24 cellular contexts compared by ENCODE assay signal in the genomic region with DNA sequence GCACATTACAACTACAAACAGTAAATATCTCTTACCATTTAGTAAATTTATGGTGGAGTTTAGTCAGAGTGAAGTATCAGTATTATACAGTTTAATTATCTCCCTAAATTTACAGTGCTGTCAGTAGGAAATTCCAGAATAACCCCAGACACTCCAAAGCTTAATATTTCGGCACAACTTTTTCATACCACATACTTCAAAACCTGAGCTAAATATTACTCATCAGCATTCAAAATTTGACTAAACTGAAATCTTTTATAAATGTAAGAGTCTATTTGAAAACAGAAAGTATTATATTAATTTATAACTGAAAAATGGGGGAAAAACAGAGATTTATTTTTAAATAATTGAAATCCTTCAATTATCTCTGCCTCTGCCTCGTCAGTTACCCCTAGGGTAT.
DNase-seq lines count a peak whose midpoint lies in the region; ATAC-seq, FAIRE-seq and TF ChIP-seq lines count a peak whose summit lies in the region.
"Had no signal": no experiment of that assay in that cellular context is flagged by ENCODE, and none has a peak within 500 bp of the region (broad histone marks: within the 10 kb centered on the region; RNA-seq: fewer than 3 reads in every experiment).

No MANE protein-coding gene starts in this region.

- no peak overlapping the region for H3K4ac ChIP-seq in H1 (replicated peaks; ENCODE audit: insufficient read length, low read depth, low read length)

- H2BK20ac ChIP-seq in H1 (ENCODE audit: low read length) = no peak overlapping the region

- H3K23ac ChIP-seq in H1 (ENCODE audit: insufficient read length) = no peak overlapping the region

- no peak overlapping the region for H3K14ac ChIP-seq in H1 (ENCODE audit: insufficient read length)

- no peak for FAIRE-seq in H1 (lab: Jason Lieb, UNC)
- FAIRE-seq: A549, GM18507 had no signal

- CTCF ChIA-PET in H1 (lab: Charles Lee; ENCODE audit: partially characterized antibody) = interaction anchor here (0.9 to 1.6 kb wide), 2 partner anchors 32 to 46 kb away, joined by 3 to 6 read pairs; no protein-coding TSS in a partner anchor
- CTCF ChIA-PET in activated CD8-positive, alpha-beta memory T cell treated with anti-CD3 and anti-CD28 coated beads, Interleukin-2, amount 10 ng/mL, durations not matched to agents 7 days and 5 days (lab: Charles Lee) = no interaction called here

- no peaks in the 10 kb centered on the region for H3K4me1 Mint-ChIP-seq in activated CD8-positive, alpha-beta memory T cell treated with anti-CD3 and anti-CD28 coated beads, Interleukin-2, amount 10 ng/mL, durations not matched to agents 7 days and 5 days
- H3K4me1 Mint-ChIP-seq in nephron progenitor cell = peaks cover 56% of the 10 kb centered on the region
- H3K4me1 Mint-ChIP-seq: CD4-positive, alpha-beta memory T cell; T-cell had no signal

- no peak overlapping the region for H2BK12ac ChIP-seq in H1 (ENCODE audit: low read depth, low read length)

- H3K9me3 ChIP-seq in OCI-LY3 (ENCODE audit: insufficient read depth, low read length) (no peaks in the 10 kb centered on the region), H1 (ENCODE audit: insufficient read depth in 2 of 2, low read depth in 1 of 2, low read length in 1 of 2) (peaks cover 3 to 4% of the 10 kb centered on the region in 2 experiments; a peak in 2 of 4 replicates), stomach smooth muscle (ENCODE audit: control insufficient read depth in 2 of 2, low read length in 2 of 2) (no peaks in the 10 kb centered on the region)
- H3K9me3 ChIP-seq: A549 had no signal

- H3K27ac ChIP-seq in OCI-LY3 (ENCODE audit: low read length) (no peak overlapping the region), H1 (ENCODE audit: low read depth, low read length) (no peak overlapping the region), stomach smooth muscle (ENCODE audit: low read length) (peak overlapping the region; percentile 19)
- H3K27ac ChIP-seq: A549, RWPE1 had no signal

- H3K9me3 Mint-ChIP-seq in activated CD8-positive, alpha-beta memory T cell treated with anti-CD3 and anti-CD28 coated beads, Interleukin-2, amount 10 ng/mL, durations not matched to agents 7 days and 5 days (ENCODE audit: low read depth) = no peaks in the 10 kb centered on the region
- H3K9me3 Mint-ChIP-seq in nephron progenitor cell = peaks cover 13% of the 10 kb centered on the region
- H3K9me3 Mint-ChIP-seq: CD4-positive, alpha-beta memory T cell had no signal

- TF ChIP-seq CTCF in OCI-LY3 (IDR thresholded peaks at IDR 0.05; ENCODE audit: low read depth, low read length) (no peak), H1 (IDR thresholded peaks at IDR 0.05; ENCODE audit: control extremely low read depth in 1 of 3, insufficient read depth in 1 of 3, low read depth in 1 of 3, low read length in 3 of 3) (no peak), nephron progenitor cell (IDR thresholded peaks at IDR 0.05) (no peak)

- no peak overlapping the region for H4K91ac ChIP-seq in H1 (replicated peaks; ENCODE audit: insufficient read length, low read length)

- no peak overlapping the region for H3K9ac ChIP-seq in OCI-LY3 (ENCODE audit: low read length)
- H3K9ac ChIP-seq in H1 (replicated peaks in 1 of 4; ENCODE audit: extremely low read depth in 1 of 4, low read depth in 3 of 4, low read length in 3 of 4) = no peak overlapping the region
- H3K9ac ChIP-seq in stomach smooth muscle (ENCODE audit: low read length in 2 of 2) = no peak overlapping the region

- H3K36me3 ChIP-seq in OCI-LY3 (replicated peaks; ENCODE audit: low read depth, low read length) = no peaks in the 10 kb centered on the region
- H3K36me3 ChIP-seq in H1 (ENCODE audit: control insufficient read depth in 2 of 4, insufficient read depth in 4 of 4, low read length in 3 of 4) = peaks cover 0 to 4% (median 1%) of the 10 kb centered on the region in 4 experiments; a peak in 1 of 8 replicates
- no peaks in the 10 kb centered on the region for H3K36me3 ChIP-seq in stomach smooth muscle (ENCODE audit: control insufficient read depth in 2 of 2, insufficient read depth in 2 of 2, low read length in 2 of 2)

- H2BK15ac ChIP-seq in H1 (ENCODE audit: low read length) = no peak overlapping the region

- no peak for ATAC-seq in HG03432 (IDR thresholded peaks at IDR 0.05; ENCODE audit: unreplicated experiment)
- ATAC-seq in activated CD8-positive, alpha-beta memory T cell treated with anti-CD3 and anti-CD28 coated beads, Interleukin-2, amount 10 ng/mL, durations not matched to agents 7 days and 5 days = no peak
- ATAC-seq: A549, HCT116, Panc1, T-cell had no signal

- DNase-seq in GM04503 (ENCODE audit: low read depth) (peak; percentile 9), H1 (ENCODE audit: low read depth in 1 of 2, low spot score in 2 of 2) (no peak), nephron progenitor cell (no peak)
- no peak for DNase-seq in activated CD8-positive, alpha-beta memory T cell treated with anti-CD3 and anti-CD28 coated beads, Interleukin-2, amount 10 ng/mL, durations not matched to agents 7 days and 5 days
- DNase-seq: C1 segment of cervical spinal cord; CD4-positive, alpha-beta memory T cell; COR-L47; DMS79; GF-D8; KBM-7; MV-4-11; NCI-H2029 treated with DMSO at 0.1 percent for 48 hours; NCI-H446 treated with DMSO at 0.1 percent for 48 hours; NCI-H526; SHP77 treated with DMSO at 0.1 percent for 48 hours; T-cell had no signal

- H3K36me3 Mint-ChIP-seq in activated CD8-positive, alpha-beta memory T cell treated with anti-CD3 and anti-CD28 coated beads, Interleukin-2, amount 10 ng/mL, durations not matched to agents 7 days and 5 days = no peaks in the 10 kb centered on the region
- peaks cover 32% of the 10 kb centered on the region for H3K36me3 Mint-ChIP-seq in nephron progenitor cell (ENCODE audit: low read depth)
- H3K36me3 Mint-ChIP-seq: CD4-positive, alpha-beta memory T cell; T-cell had no signal

- H3K23me2 ChIP-seq in H1 (ENCODE audit: low read depth, low read length) = no peaks in the 10 kb centered on the region

- peaks cover 7% of the 10 kb centered on the region for H3K27me3 Mint-ChIP-seq in activated CD8-positive, alpha-beta memory T cell treated with anti-CD3 and anti-CD28 coated beads, Interleukin-2, amount 10 ng/mL, durations not matched to agents 7 days and 5 days
- H3K27me3 Mint-ChIP-seq in nephron progenitor cell (ENCODE audit: low read depth, poor library complexity) = peaks cover 5% of the 10 kb centered on the region

- no peaks in the 10 kb centered on the region for H3K79me2 ChIP-seq in OCI-LY3 (ENCODE audit: low read length)
- H3K79me2 ChIP-seq in H1 (ENCODE audit: control insufficient read depth in 1 of 2, insufficient read depth in 2 of 2, low read length in 2 of 2) = no peaks in the 10 kb centered on the region

- no peak overlapping the region for H3K4me3 Mint-ChIP-seq in activated CD8-positive, alpha-beta memory T cell treated with anti-CD3 and anti-CD28 coated beads, Interleukin-2, amount 10 ng/mL, durations not matched to agents 7 days and 5 days
- no peak overlapping the region for H3K4me3 Mint-ChIP-seq in nephron progenitor cell
- H3K4me3 Mint-ChIP-seq: CD4-positive, alpha-beta memory T cell; T-cell had no signal

- no peak overlapping the region for H3K4me3 ChIP-seq in OCI-LY3 (ENCODE audit: low read length)
- H3K4me3 ChIP-seq in H1 (ENCODE audit: extremely low read depth in 1 of 4, insufficient read depth in 2 of 4, low read depth in 3 of 4, low read length in 4 of 4) = no peak overlapping the region
- H3K4me3 ChIP-seq in stomach smooth muscle (ENCODE audit: low read length in 2 of 2) = no peak overlapping the region
- H3K4me3 ChIP-seq: A549 had no signal

- no peak for TF ChIP-seq RAD21 in H1 (IDR thresholded peaks at IDR 0.05 in 1 of 2, conservative IDR thresholded peaks at IDR 0.05 in 1 of 2; ENCODE audit: low read depth in 2 of 2, low read length in 2 of 2)

- H3K4me1 ChIP-seq in OCI-LY3 (ENCODE audit: low read length) (peaks cover 12% of the 10 kb centered on the region), H1 (replicated peaks in 1 of 4; ENCODE audit: control insufficient read depth in 3 of 4, insufficient read depth in 4 of 4, low read length in 3 of 4) (peaks cover 4 to 20% (median 19%) of the 10 kb centered on the region in 4 experiments; a peak in 6 of 7 replicates), stomach smooth muscle (ENCODE audit: control insufficient read depth, insufficient read depth, low read length) (peaks cover 16% of the 10 kb centered on the region)

- H2AFZ ChIP-seq in OCI-LY3 (ENCODE audit: low read depth, low read length) (no peak overlapping the region), H1 (ENCODE audit: low read length) (no peak overlapping the region)

- WGBS in H1 (ENCODE audit: extremely low coverage in 1 of 2, insufficient coverage in 1 of 2, insufficient read length in 1 of 2, insufficient replicate concordance in 2 of 2, low coverage in 1 of 2, low lambda C conversion rate in 2 of 2, missing lambda C conversion rate in 1 of 2), 2 experiments = 85% methylated on average over 2 of the region's 2 CpGs; no CpG with 5 or more reads in 1 of the 2 experiments

- H3K56ac ChIP-seq in H1 (replicated peaks; ENCODE audit: insufficient read length, low read depth, low read length) = no peak overlapping the region

- no peaks in the 10 kb centered on the region for H3K79me1 ChIP-seq in H1 (ENCODE audit: low read depth, low read length)

- H2AK5ac ChIP-seq in H1 (ENCODE audit: low read depth, low read length) = no peak overlapping the region

- no peak for TF ChIP-seq EP300 in H1 (IDR thresholded peaks at IDR 0.05; ENCODE audit: borderline replicate concordance in 1 of 2, low read depth in 2 of 2, low read length in 2 of 2)

- no peaks in the 10 kb centered on the region for H4K20me1 ChIP-seq in OCI-LY3 (ENCODE audit: insufficient read depth, low read length)
- H4K20me1 ChIP-seq in H1 (replicated peaks in 1 of 2; ENCODE audit: control insufficient read depth in 1 of 2, insufficient read depth in 2 of 2, low read length in 2 of 2) = no peaks in the 10 kb centered on the region

- TF ChIP-seq POLR2A in H1 (IDR thresholded peaks at IDR 0.05; ENCODE audit: control extremely low read depth in 1 of 2, low read depth in 2 of 2, low read length in 2 of 2) = no peak

- H2BK120ac ChIP-seq in H1 (replicated peaks; ENCODE audit: low read depth, low read length) = peak overlapping the region; percentile 91

- peak overlapping the region; percentile 72 for H4K5ac ChIP-seq in H1 (ENCODE audit: insufficient read length, low read depth, low read length)

- no peak overlapping the region for H4K8ac ChIP-seq in H1 (ENCODE audit: extremely low read depth, insufficient read depth, low read length)

- POLR2A ChIA-PET in H1 (lab: Charles Lee; ENCODE audit: partially characterized antibody) = no interaction called here

- no peak overlapping the region; the same call in 1 of the 2 replicates for H3K18ac ChIP-seq in H1 (ENCODE audit: extremely low read depth, low read length)

- no peak overlapping the region for H3K27ac Mint-ChIP-seq in activated CD8-positive, alpha-beta memory T cell treated with anti-CD3 and anti-CD28 coated beads, Interleukin-2, amount 10 ng/mL, durations not matched to agents 7 days and 5 days
- no peak overlapping the region for H3K27ac Mint-ChIP-seq in nephron progenitor cell
- H3K27ac Mint-ChIP-seq: CD4-positive, alpha-beta memory T cell; T-cell had no signal

- peak overlapping the region; percentile 8 for H3K4me2 ChIP-seq in OCI-LY3 (ENCODE audit: low read length)
- H3K4me2 ChIP-seq in H1 (ENCODE audit: insufficient read depth in 1 of 2, low read depth in 2 of 2, low read length in 2 of 2) = no peak overlapping the region
- H3K4me2 ChIP-seq: A549 had no signal

- H3K27me3 ChIP-seq in OCI-LY3 (ENCODE audit: low read depth, low read length) = no peaks in the 10 kb centered on the region
- H3K27me3 ChIP-seq in H1 (replicated peaks in 1 of 4; ENCODE audit: control insufficient read depth in 3 of 4, extremely low read depth in 1 of 4, insufficient read depth in 3 of 4, low read length in 3 of 4) = no peaks in the 10 kb centered on the region
- no peaks in the 10 kb centered on the region for H3K27me3 ChIP-seq in stomach smooth muscle (ENCODE audit: control insufficient read depth in 1 of 2, insufficient read depth in 2 of 2, low read length in 2 of 2)

- no peak overlapping the region for H2BK5ac ChIP-seq in H1 (ENCODE audit: low read depth, low read length)
